17 cellular contexts compared by ENCODE assay signal in genomic region chr3:43053291-43053690, GRCh38. TPM values are rescaled to one million over a fixed set of nuclear protein-coding genes. Genes with fewer than 3 reads are reported as not detected.
A peak's percentile ranks its signal among the peaks of the same experiment; 100 is the strongest.
DNase-seq lines count a peak whose midpoint lies in the region; ATAC-seq and TF ChIP-seq lines count a peak whose summit lies in the region.
"Had no signal": no experiment of that assay in that cellular context is flagged by ENCODE, and none has a peak within 500 bp of the region (broad histone marks: within the 10 kb centered on the region; RNA-seq: fewer than 3 reads in every experiment).

No MANE protein-coding gene starts in this region.

- DNase-seq in activated CD8-positive, alpha-beta T cell treated with anti-CD3 and anti-CD28 coated beads, Interleukin-2, amount 10 ng/mL, durations not matched to agents 7 days and 5 days: peak; percentile 4
- no peak for DNase-seq in activated CD8-positive, alpha-beta T cell treated with anti-CD3 and anti-CD28 coated beads for 36 hours
- DNase-seq in natural killer cell treated with Interleukin-12 subunit alpha and Interleukin-12 subunit beta and Interleukin-15 and Interleukin-18, amount 100 ng/mL, for 72 hours (ENCODE audit: low spot score): no peak
- DNase-seq in natural killer cell: no peak
- peak; percentile 76 for DNase-seq in mesenteric fat pad (ENCODE audit: low spot score)
- DNase-seq in aorta: no peak
- no peak for DNase-seq in NCI-H2081 (lab: John Stamatoyannopoulos, UW)
- no peak for DNase-seq in NCI-H2081 treated with DMSO at 0.1 percent for 48 hours (lab: John Stamatoyannopoulos, UW)
- DNase-seq: AML-193; Caco-2; CD4-positive, alpha-beta T cell; DMS79; GDM1; H9 had no signal

- H3K27me3 Mint-ChIP-seq in activated CD8-positive, alpha-beta T cell treated with anti-CD3 and anti-CD28 coated beads, Interleukin-2, amount 10 ng/mL, durations not matched to agents 7 days and 5 days (ENCODE audit: low read depth): peaks cover 2% of the 10 kb centered on the region
- H3K27me3 Mint-ChIP-seq in activated CD8-positive, alpha-beta T cell treated with anti-CD3 and anti-CD28 coated beads for 36 hours: no peaks in the 10 kb centered on the region
- peaks cover 0 to 5% of the 10 kb centered on the region in 2 donors for H3K27me3 Mint-ChIP-seq in natural killer cell treated with Interleukin-12 subunit alpha and Interleukin-12 subunit beta and Interleukin-15 and Interleukin-18, amount 100 ng/mL, for 72 hours
- H3K27me3 Mint-ChIP-seq in natural killer cell (ENCODE audit: low read depth in 2 of 2): peaks cover 3 to 6% of the 10 kb centered on the region in 2 donors
- H3K27me3 Mint-ChIP-seq: CD4-positive, alpha-beta T cell had no signal

- no peaks in the 10 kb centered on the region for H3K27me3 ChIP-seq in aorta (ENCODE audit: control insufficient read depth in 1 of 2, insufficient read depth in 2 of 2, low read length in 1 of 2)

- no peaks in the 10 kb centered on the region for H3K4me1 ChIP-seq in aorta (ENCODE audit: control insufficient read depth in 1 of 2, insufficient read depth in 2 of 2, low read length in 2 of 2)
- H3K4me1 ChIP-seq: A549, Caco-2 had no signal

- peaks cover 11% of the 10 kb centered on the region for H3K9me3 Mint-ChIP-seq in activated CD8-positive, alpha-beta T cell treated with anti-CD3 and anti-CD28 coated beads, Interleukin-2, amount 10 ng/mL, durations not matched to agents 7 days and 5 days (ENCODE audit: insufficient read depth)
- H3K9me3 Mint-ChIP-seq in activated CD8-positive, alpha-beta T cell treated with anti-CD3 and anti-CD28 coated beads for 36 hours: peaks cover 25% of the 10 kb centered on the region
- H3K9me3 Mint-ChIP-seq in natural killer cell treated with Interleukin-12 subunit alpha and Interleukin-12 subunit beta and Interleukin-15 and Interleukin-18, amount 100 ng/mL, for 72 hours: peaks cover 8% of the 10 kb centered on the region
- H3K9me3 Mint-ChIP-seq in natural killer cell: peaks cover 4 to 12% of the 10 kb centered on the region in 2 donors

- POLR2A ChIA-PET in activated CD8-positive, alpha-beta T cell treated with anti-CD3 and anti-CD28 coated beads, Interleukin-2, amount 10 ng/mL, durations not matched to agents 7 days and 5 days (lab: Charles Lee): no interaction called here
- POLR2A ChIA-PET in activated CD8-positive, alpha-beta T cell treated with anti-CD3 and anti-CD28 coated beads for 36 hours (lab: Charles Lee): no interaction called here

- H3K27ac Mint-ChIP-seq in activated CD8-positive, alpha-beta T cell treated with anti-CD3 and anti-CD28 coated beads, Interleukin-2, amount 10 ng/mL, durations not matched to agents 7 days and 5 days: no peak overlapping the region
- no peak overlapping the region for H3K27ac Mint-ChIP-seq in activated CD8-positive, alpha-beta T cell treated with anti-CD3 and anti-CD28 coated beads for 36 hours
- no peak overlapping the region for H3K27ac Mint-ChIP-seq in natural killer cell treated with Interleukin-12 subunit alpha and Interleukin-12 subunit beta and Interleukin-15 and Interleukin-18, amount 100 ng/mL, for 72 hours
- H3K27ac Mint-ChIP-seq in natural killer cell: no peak overlapping the region
- H3K27ac Mint-ChIP-seq: CD4-positive, alpha-beta T cell had no signal

- no peak overlapping the region for H3K27ac ChIP-seq in aorta (ENCODE audit: low read depth in 1 of 2, low read length in 2 of 2)
- H3K27ac ChIP-seq: 22Rv1, A549, C4-2B had no signal

- CTCF ChIA-PET in activated CD8-positive, alpha-beta T cell treated with anti-CD3 and anti-CD28 coated beads, Interleukin-2, amount 10 ng/mL, durations not matched to agents 7 days and 5 days (lab: Charles Lee): no interaction called here
- CTCF ChIA-PET in activated CD8-positive, alpha-beta T cell treated with anti-CD3 and anti-CD28 coated beads for 36 hours (lab: Charles Lee): interaction anchor here (1.5 to 1.6 kb wide), 2 partner anchors 18 to 92 kb away, joined by 4 to 5 read pairs; no protein-coding TSS in a partner anchor

- no peak overlapping the region for H3K4me3 ChIP-seq in aorta (ENCODE audit: low read length in 2 of 2)
- H3K4me3 ChIP-seq: A549 had no signal

- ATAC-seq in activated CD8-positive, alpha-beta T cell treated with anti-CD3 and anti-CD28 coated beads, Interleukin-2, amount 10 ng/mL, durations not matched to agents 7 days and 5 days: no peak
- ATAC-seq in activated CD8-positive, alpha-beta T cell treated with anti-CD3 and anti-CD28 coated beads for 36 hours: no peak
- peak; percentile 28 to 31 for ATAC-seq in natural killer cell treated with Interleukin-12 subunit alpha and Interleukin-12 subunit beta and Interleukin-15 and Interleukin-18, amount 100 ng/mL, for 72 hours
- ATAC-seq in natural killer cell: no peak
- no peak for ATAC-seq in aorta (ENCODE audit: low FRiP score)
- ATAC-seq: A549 had no signal

- 95 to 97% methylated on average over 12 of the region's 12 CpGs for WGBS in aorta, 2 donors

- H3K9me3 ChIP-seq in aorta (ENCODE audit: control insufficient read depth, low read length): peaks cover 11% of the 10 kb centered on the region
- H3K9me3 ChIP-seq: A549 had no signal

- no peaks in the 10 kb centered on the region for H3K36me3 ChIP-seq in aorta (ENCODE audit: control insufficient read depth in 1 of 2, insufficient read depth in 2 of 2, low read length in 1 of 2)

- intact Hi-C loops in activated CD8-positive, alpha-beta T cell treated with anti-CD3 and anti-CD28 coated beads for 36 hours (cut with micrococcal nuclease): no loop called here
- intact Hi-C loops in natural killer cell (cut with micrococcal nuclease): no loop called here
- intact Hi-C loops in aorta (cut with DNase I): no loop called here

- H3K4me1 Mint-ChIP-seq in activated CD8-positive, alpha-beta T cell treated with anti-CD3 and anti-CD28 coated beads, Interleukin-2, amount 10 ng/mL, durations not matched to agents 7 days and 5 days (ENCODE audit: low read depth): no peaks in the 10 kb centered on the region
- H3K4me1 Mint-ChIP-seq in activated CD8-positive, alpha-beta T cell treated with anti-CD3 and anti-CD28 coated beads for 36 hours (ENCODE audit: low read depth): no peaks in the 10 kb centered on the region
- no peaks in the 10 kb centered on the region for H3K4me1 Mint-ChIP-seq in natural killer cell treated with Interleukin-12 subunit alpha and Interleukin-12 subunit beta and Interleukin-15 and Interleukin-18, amount 100 ng/mL, for 72 hours (ENCODE audit: low read depth in 2 of 2)
- H3K4me1 Mint-ChIP-seq in natural killer cell: no peaks in the 10 kb centered on the region

- no peak overlapping the region for H3K4me3 Mint-ChIP-seq in activated CD8-positive, alpha-beta T cell treated with anti-CD3 and anti-CD28 coated beads, Interleukin-2, amount 10 ng/mL, durations not matched to agents 7 days and 5 days
- no peak overlapping the region for H3K4me3 Mint-ChIP-seq in activated CD8-positive, alpha-beta T cell treated with anti-CD3 and anti-CD28 coated beads for 36 hours
- no peak overlapping the region for H3K4me3 Mint-ChIP-seq in natural killer cell treated with Interleukin-12 subunit alpha and Interleukin-12 subunit beta and Interleukin-15 and Interleukin-18, amount 100 ng/mL, for 72 hours
- H3K4me3 Mint-ChIP-seq in natural killer cell: no peak overlapping the region
- H3K4me3 Mint-ChIP-seq: CD4-positive, alpha-beta T cell; H9 had no signal

- TF ChIP-seq CTCF in activated CD8-positive, alpha-beta T cell treated with anti-CD3 and anti-CD28 coated beads for 36 hours (IDR thresholded peaks at IDR 0.05): no peak
- TF ChIP-seq CTCF in natural killer cell (IDR thresholded peaks at IDR 0.05): no peak

- no peaks in the 10 kb centered on the region for H3K36me3 Mint-ChIP-seq in activated CD8-positive, alpha-beta T cell treated with anti-CD3 and anti-CD28 coated beads, Interleukin-2, amount 10 ng/mL, durations not matched to agents 7 days and 5 days (ENCODE audit: low read depth)
- peaks cover 2% of the 10 kb centered on the region for H3K36me3 Mint-ChIP-seq in activated CD8-positive, alpha-beta T cell treated with anti-CD3 and anti-CD28 coated beads for 36 hours (ENCODE audit: low read depth)
- H3K36me3 Mint-ChIP-seq in natural killer cell treated with Interleukin-12 subunit alpha and Interleukin-12 subunit beta and Interleukin-15 and Interleukin-18, amount 100 ng/mL, for 72 hours: peaks cover 32% of the 10 kb centered on the region
- peaks cover 17% of the 10 kb centered on the region for H3K36me3 Mint-ChIP-seq in natural killer cell

RNA-seq across cellular contexts. Expression of gene POMGNT2, which starts 52.6 kb away (rescaled TPM):
- 1 to 10 TPM; 8.7 to 9.7 TPM for total RNA-seq in activated CD8-positive, alpha-beta T cell treated with anti-CD3 and anti-CD28 coated beads, Interleukin-2, amount 10 ng/mL, durations not matched to agents 7 days and 5 days
- total RNA-seq in activated CD8-positive, alpha-beta T cell treated with anti-CD3 and anti-CD28 coated beads for 36 hours: 10 to 100 TPM; 11.9 to 12.0 TPM
- 1 to 10 TPM; 6.2 to 7.4 TPM for total RNA-seq in natural killer cell treated with Interleukin-12 subunit alpha and Interleukin-12 subunit beta and Interleukin-15 and Interleukin-18, amount 100 ng/mL, for 72 hours
- total RNA-seq in natural killer cell: 1 to 10 TPM; 4.3 to 7.4 (median 6.6) TPM
- 16.1 TPM for total RNA-seq in mesenteric fat pad
- 10 to 100 TPM in 1 of 2 donors, 1 to 10 TPM in 1; 9.0 to 12.0 TPM for total RNA-seq in aorta
- polyA plus RNA-seq in aorta: 1 to 10 TPM; 2.8 to 8.2 TPM

Comparison
In these comparisons a context has a peak if more than half of its experiments do, and no peak if none do; other contexts are left out.
1. ATAC-seq: peak in natural killer cell treated with Interleukin-12 subunit alpha and Interleukin-12 subunit beta and Interleukin-15 and Interleukin-18, amount 100 ng/mL, for 72 hours (2 of 2); none in activated CD8-positive, alpha-beta T cell treated with anti-CD3 and anti-CD28 coated beads, Interleukin-2, amount 10 ng/mL, durations not matched to agents 7 days and 5 days (single experiment), activated CD8-positive, alpha-beta T cell treated with anti-CD3 and anti-CD28 coated beads for 36 hours (single experiment), natural killer cell (0 of 3) and aorta (single experiment).
2. DNase-seq: peak in activated CD8-positive, alpha-beta T cell treated with anti-CD3 and anti-CD28 coated beads, Interleukin-2, amount 10 ng/mL, durations not matched to agents 7 days and 5 days (single experiment) and mesenteric fat pad (single experiment); none in activated CD8-positive, alpha-beta T cell treated with anti-CD3 and anti-CD28 coated beads for 36 hours (single experiment), natural killer cell treated with Interleukin-12 subunit alpha and Interleukin-12 subunit beta and Interleukin-15 and Interleukin-18, amount 100 ng/mL, for 72 hours (single experiment), natural killer cell (single experiment), aorta (0 of 2), NCI-H2081 (0 of 2) and NCI-H2081 treated with DMSO at 0.1 percent for 48 hours (single experiment).